22 cellular contexts compared by ENCODE assay signal in genomic region chr5:98319299-98320011, GRCh38.
DNase-seq lines count a peak whose midpoint lies in the region; ATAC-seq, FAIRE-seq and TF ChIP-seq lines count a peak whose summit lies in the region.
"Had no signal": no experiment of that assay in that cellular context is flagged by ENCODE, and none has a peak within 500 bp of the region (broad histone marks: within the 10 kb centered on the region; RNA-seq: fewer than 3 reads in every experiment).

No MANE protein-coding gene starts in this region.

- TF ChIP-seq POLR2A in IMR-90 (IDR thresholded peaks at IDR 0.05; ENCODE audit: low read depth, low read length) (no peak), GM12878 (IDR thresholded peaks at IDR 0.05; ENCODE audit: low read depth, low read length) (no peak), gastrocnemius medialis (IDR thresholded peaks at IDR 0.05) (no peak)

- POLR2A ChIA-PET in IMR-90 (lab: Charles Lee; ENCODE audit: unreplicated experiment) (no interaction called here), GM12878 (lab: Charles Lee) (no interaction called here)

- ATAC-seq in GM23338 (no peak), IMR-90 (ENCODE audit: low read depth) (no peak), GM12878 (peak; percentile 71), gastrocnemius medialis (no peak)
- ATAC-seq: K562 had no signal

- H3K23ac ChIP-seq in IMR-90 (ENCODE audit: low read depth, low read length), result no peak overlapping the region

- CTCF ChIA-PET in IMR-90 (lab: Yijun Ruan, JAX), result no interaction called here
- CTCF ChIA-PET in GM12878 (lab: Yijun Ruan, JAX), result interaction anchor here (0.6 to 1.1 kb wide), 3 partner anchors 9 to 36 kb away, joined by 3 to 6 read pairs (median 4); no protein-coding TSS in a partner anchor

- no peaks in the 10 kb centered on the region for H3K36me3 Mint-ChIP-seq in GM23338 (ENCODE audit: low read depth)
- no peaks in the 10 kb centered on the region for H3K36me3 Mint-ChIP-seq in neural progenitor cell
- H3K36me3 Mint-ChIP-seq: CD4-positive, CD25-positive, alpha-beta regulatory T cell; CD8-positive, alpha-beta memory T cell had no signal

- no peak for FAIRE-seq in GM12878 (lab: Jason Lieb, UNC)
- FAIRE-seq: A204.1, GM12891, GM18507, K562 had no signal

- H2AFZ ChIP-seq in GM23338, result peak overlapping the region; percentile 77
- no peak overlapping the region for H2AFZ ChIP-seq in IMR-90 (replicated peaks; ENCODE audit: low read length, poor library complexity)
- no peak overlapping the region for H2AFZ ChIP-seq in GM12878 (ENCODE audit: control insufficient read depth, low read depth, low read length)
- H2AFZ ChIP-seq in neural progenitor cell (replicated peaks), result peak overlapping the region; percentile 31

- H3K4me1 ChIP-seq in GM23338 (ENCODE audit: insufficient read depth) (peaks cover 11% of the 10 kb centered on the region), IMR-90 (ENCODE audit: control insufficient read depth, insufficient read depth, low read length) (peaks cover 1% of the 10 kb centered on the region; the same call in 1 of the 2 replicates), GM12878 (ENCODE audit: control insufficient read depth, insufficient read depth, low read length) (no peaks in the 10 kb centered on the region), neural progenitor cell (no peaks in the 10 kb centered on the region), gastrocnemius medialis (no peaks in the 10 kb centered on the region)
- H3K4me1 ChIP-seq: BE2C had no signal

- WGBS in IMR-90 (ENCODE audit: extremely low coverage in 2 of 2, insufficient read length in 1 of 2), 2 experiments, result no CpG with 5 or more reads among the region's 7 CpGs
- 21% methylated on average over 7 of the region's 7 CpGs for WGBS in GM12878 (ENCODE audit: insufficient coverage, insufficient replicate concordance, low lambda C conversion rate, missing lambda C conversion rate)

- H3K79me2 ChIP-seq in GM23338 (replicated peaks; ENCODE audit: insufficient read depth) (no peaks in the 10 kb centered on the region), GM12878 (ENCODE audit: control insufficient read depth, insufficient read depth, low read length) (no peaks in the 10 kb centered on the region), neural progenitor cell (ENCODE audit: low read depth) (no peaks in the 10 kb centered on the region)

- H3K27me3 ChIP-seq in GM23338 (ENCODE audit: insufficient read depth) (no peaks in the 10 kb centered on the region), IMR-90 (ENCODE audit: control insufficient read depth, insufficient read depth, low read length) (no peaks in the 10 kb centered on the region), GM12878 (replicated peaks in 1 of 2; ENCODE audit: control insufficient read depth in 2 of 2, insufficient read depth in 2 of 2, low read length in 1 of 2) (no peaks in the 10 kb centered on the region), neural progenitor cell (no peaks in the 10 kb centered on the region), gastrocnemius medialis (no peaks in the 10 kb centered on the region)
- H3K27me3 ChIP-seq: BE2C had no signal

- H3F3A ChIP-seq in GM23338 (replicated peaks; ENCODE audit: low read depth) (no peaks in the 10 kb centered on the region), neural progenitor cell (ENCODE audit: low read depth) (no peaks in the 10 kb centered on the region)

- SMC1A ChIA-PET in GM12878 (lab: Charles Lee; ENCODE audit: uncharacterized antibody, unreplicated experiment), result interaction anchor here (0.6 to 1.9 kb wide), 8 partner anchors 9 to 1040 kb away, joined by 3 to 6 read pairs (median 4); no protein-coding TSS in a partner anchor

- dilution Hi-C loops in IMR-90 (cut with HindIII; ENCODE audit: low sequenced_read_pairs, unreplicated experiment), result no loop called here

- no peaks in the 10 kb centered on the region; a peak in 1 of 4 replicates for H3K79me1 ChIP-seq in IMR-90 (ENCODE audit: low read depth in 1 of 2, low read length in 2 of 2)

- H3K9me3 ChIP-seq in IMR-90 (ENCODE audit: control insufficient read depth, insufficient read depth, low read length) (no peaks in the 10 kb centered on the region), GM12878 (replicated peaks; ENCODE audit: control insufficient read depth, insufficient read depth, low read length) (no peaks in the 10 kb centered on the region), neural progenitor cell (ENCODE audit: low read depth) (no peaks in the 10 kb centered on the region), gastrocnemius medialis (no peaks in the 10 kb centered on the region)
- H3K9me3 ChIP-seq: BE2C had no signal

- H3K4me3 ChIP-seq in GM23338 (no peak overlapping the region), IMR-90 (ENCODE audit: insufficient read depth, low read depth, low read length) (no peak overlapping the region), GM12878 (no peak overlapping the region), neural progenitor cell (no peak overlapping the region), gastrocnemius medialis (no peak overlapping the region)
- H3K4me3 ChIP-seq: K562 had no signal

- RAD21 ChIA-PET in GM12878 (lab: Charles Lee; ENCODE audit: unreplicated experiment), result no interaction called here

- peak overlapping the region; percentile 27; the same call in 1 of the 2 replicates for H2BK20ac ChIP-seq in IMR-90 (ENCODE audit: low read depth, low read length)

- H2AK9ac ChIP-seq in IMR-90 (replicated peaks; ENCODE audit: low read depth, low read length, poor library complexity), result no peak overlapping the region

- H4K5ac ChIP-seq in IMR-90 (ENCODE audit: low read depth, low read length), result peak overlapping the region; percentile 86; the same call in 1 of the 2 replicates

- H3K27ac ChIP-seq in GM23338 (ENCODE audit: low read depth) (no peak overlapping the region), IMR-90 (ENCODE audit: insufficient read depth, low read length) (no peak overlapping the region), GM12878 (ENCODE audit: control insufficient read depth, insufficient read depth) (no peak overlapping the region), neural progenitor cell (no peak overlapping the region), gastrocnemius medialis (no peak overlapping the region)
- H3K27ac ChIP-seq: HL-60 had no signal

- no peak overlapping the region for H2BK5ac ChIP-seq in IMR-90 (ENCODE audit: low read depth, low read length, poor library complexity, severe bottlenecking)

- H3K9me2 ChIP-seq in GM23338 (ENCODE audit: insufficient read depth), result no peaks in the 10 kb centered on the region

- H3K9ac ChIP-seq in IMR-90 (ENCODE audit: low read depth, low read length) (no peak overlapping the region), GM12878 (ENCODE audit: control insufficient read depth, insufficient read depth, low read length) (no peak overlapping the region), neural progenitor cell (no peak overlapping the region)

- H3K18ac ChIP-seq in IMR-90 (ENCODE audit: low read depth, low read length), result peak overlapping the region; percentile 62; the same call in 1 of the 2 replicates

- in situ Hi-C loops in IMR-90 (cut with MboI; ENCODE audit: low sequenced_read_pairs), result no loop called here
- in situ Hi-C loops in GM12878 (cut with MboI), result no loop called here
- in situ Hi-C loops in gastrocnemius medialis (cut with MboI; ENCODE audit: low sequenced_read_pairs in 4 of 4), result no loop called here

- no peaks in the 10 kb centered on the region for H3K36me3 ChIP-seq in GM23338 (ENCODE audit: insufficient read depth)
- H3K36me3 ChIP-seq in IMR-90 (ENCODE audit: control insufficient read depth, insufficient read depth, low read length), result no peaks in the 10 kb centered on the region
- no peaks in the 10 kb centered on the region for H3K36me3 ChIP-seq in GM12878 (ENCODE audit: control insufficient read depth in 2 of 2, insufficient read depth in 2 of 2, low read length in 1 of 2)
- no peaks in the 10 kb centered on the region for H3K36me3 ChIP-seq in neural progenitor cell
- H3K36me3 ChIP-seq in gastrocnemius medialis, result no peaks in the 10 kb centered on the region
- H3K36me3 ChIP-seq: BE2C had no signal

- H3K9me1 ChIP-seq in IMR-90 (ENCODE audit: insufficient read depth, low read length), result no peaks in the 10 kb centered on the region

- H4K91ac ChIP-seq in IMR-90 (ENCODE audit: insufficient read depth, low read depth, low read length), result no peak overlapping the region; the same call in 1 of the 2 replicates

- DNase-seq in GM23338 (ENCODE audit: low spot score) (peak; percentile 1), IMR-90 (no peak), GM12878 (ENCODE audit: low read depth, low spot score) (no peak), neural progenitor cell (ENCODE audit: low spot score) (no peak), NCI-H2081 (lab: John Stamatoyannopoulos, UW) (no peak), gastrocnemius medialis (no peak)
- no peak for DNase-seq in stimulated activated CD4-positive, alpha-beta T cell treated with anti-CD3 and anti-CD28 coated beads, Interleukin-4, amount 100 ng/mL, for 4 hours
- DNase-seq: ACHN; BE2C; CD4-positive, CD25-positive, alpha-beta regulatory T cell; CD8-positive, alpha-beta memory T cell; COR-L47; DMS 273 treated with DMSO at 0.1 percent for 48 hours; DMS53; DND-41; EL; HCEC 1CT had no signal

- H3K9me3 Mint-ChIP-seq in GM23338, result no peaks in the 10 kb centered on the region
- no peaks in the 10 kb centered on the region for H3K9me3 Mint-ChIP-seq in neural progenitor cell

- peak overlapping the region; percentile 44 for H3K4me2 ChIP-seq in GM23338
- H3K4me2 ChIP-seq in IMR-90 (ENCODE audit: low read depth, low read length), result no peak overlapping the region
- H3K4me2 ChIP-seq in GM12878 (ENCODE audit: control insufficient read depth, insufficient read depth), result no peak overlapping the region
- no peak overlapping the region for H3K4me2 ChIP-seq in neural progenitor cell

- H2BK120ac ChIP-seq in IMR-90 (ENCODE audit: low read depth, low read length), result peak overlapping the region; percentile 77; the same call in 1 of the 2 replicates

- peaks cover 16% of the 10 kb centered on the region for H3K4me1 Mint-ChIP-seq in GM23338
- H3K4me1 Mint-ChIP-seq in neural progenitor cell, result no peaks in the 10 kb centered on the region
- H3K4me1 Mint-ChIP-seq: CD4-positive, CD25-positive, alpha-beta regulatory T cell; CD8-positive, alpha-beta memory T cell had no signal

- H3K14ac ChIP-seq in IMR-90 (replicated peaks; ENCODE audit: low read depth, low read length), result 0 out of 2 replicates have a peak overlapping the region, but pooled peaks have one; percentile 1

- no peak for TF ChIP-seq EP300 in GM12878 (IDR thresholded peaks at IDR 0.05; ENCODE audit: borderline replicate concordance in 1 of 2, control insufficient read depth in 1 of 2, low read depth in 2 of 2, low read length in 2 of 2)

- intact Hi-C loops in IMR-90 (cut with micrococcal nuclease) (no loop called here), GM12878 (cut with micrococcal nuclease; ENCODE audit: unreplicated experiment) (no loop called here), gastrocnemius medialis (cut with DNase I; ENCODE audit: low total_unique reads) (no loop called here)

- 0 out of 2 replicates have a peak overlapping the region, but pooled peaks have one; percentile 43 for H2AK5ac ChIP-seq in IMR-90 (ENCODE audit: low read depth, low read length)

- no peak overlapping the region for H3K56ac ChIP-seq in IMR-90 (ENCODE audit: extremely low read depth, insufficient read depth, low read length)

- H3K4ac ChIP-seq in IMR-90 (ENCODE audit: low read depth, low read length), result no peak overlapping the region; the same call in 1 of the 2 replicates

- H2BK15ac ChIP-seq in IMR-90 (ENCODE audit: low read depth, low read length), result peak overlapping the region; percentile 64; the same call in 1 of the 3 replicates

- no peaks in the 10 kb centered on the region for H3K27me3 Mint-ChIP-seq in GM23338 (ENCODE audit: insufficient read depth, low read depth, poor library complexity)
- H3K27me3 Mint-ChIP-seq in neural progenitor cell (ENCODE audit: insufficient read depth, low read depth), result no peaks in the 10 kb centered on the region
- H3K27me3 Mint-ChIP-seq: CD4-positive, CD25-positive, alpha-beta regulatory T cell; CD8-positive, alpha-beta memory T cell had no signal

- H4K8ac ChIP-seq in IMR-90 (ENCODE audit: low read depth in 2 of 2, low read length in 2 of 2), result peak overlapping the region in 1 of 2 experiments; percentile 60; a peak in 2 of 4 replicates

- H3K4me3 Mint-ChIP-seq in GM23338 (no peak overlapping the region), neural progenitor cell (no peak overlapping the region)
- H3K4me3 Mint-ChIP-seq: CD4-positive, CD25-positive, alpha-beta regulatory T cell; CD8-positive, alpha-beta memory T cell had no signal

- H3K27ac Mint-ChIP-seq in GM23338 (no peak overlapping the region), neural progenitor cell (no peak overlapping the region)
- H3K27ac Mint-ChIP-seq: CD4-positive, CD25-positive, alpha-beta regulatory T cell; CD8-positive, alpha-beta memory T cell had no signal

- BruUV-seq in IMR-90 (replicated peaks; lab: Mats Ljungman, UMichigan), result no TSS peak
- BruUV-seq in GM12878 (replicated peaks; lab: Mats Ljungman, UMichigan), result no TSS peak

- TF ChIP-seq CTCF in GM23338 (conservative IDR thresholded peaks at IDR 0.05; ENCODE audit: low read depth in 2 of 2) (no peak), IMR-90 (conservative IDR thresholded peaks at IDR 0.05; ENCODE audit: low read depth, low read length) (no peak), GM12878 (IDR thresholded peaks at IDR 0.05 in 2 of 3, conservative IDR thresholded peaks at IDR 0.05 in 1 of 3; ENCODE audit: control insufficient read depth in 2 of 3, extremely low read depth in 1 of 3, insufficient read depth in 1 of 3, low read depth in 3 of 3, low read length in 3 of 3) (no peak), neural progenitor cell (IDR thresholded peaks at IDR 0.05) (no peak), gastrocnemius medialis (IDR thresholded peaks at IDR 0.05 in 4 of 5, conservative IDR thresholded peaks at IDR 0.05 in 1 of 5) (no peak)

- H4K20me1 ChIP-seq in GM23338 (replicated peaks; ENCODE audit: insufficient read depth) (no peaks in the 10 kb centered on the region), IMR-90 (ENCODE audit: insufficient read depth, low read length) (no peaks in the 10 kb centered on the region), GM12878 (ENCODE audit: control insufficient read depth, insufficient read depth) (no peaks in the 10 kb centered on the region), neural progenitor cell (ENCODE audit: low read depth) (no peaks in the 10 kb centered on the region)

- TF ChIP-seq RAD21 in IMR-90 (IDR thresholded peaks at IDR 0.05; ENCODE audit: low read length), result no peak
- no peak for TF ChIP-seq RAD21 in GM12878 (IDR thresholded peaks at IDR 0.05; ENCODE audit: insufficient read depth, low read depth, low read length)

Comparison
In these comparisons a context has a peak if more than half of its experiments do, and no peak if none do; other contexts are left out.
1. H2AFZ ChIP-seq: peak in GM23338 (single experiment) and neural progenitor cell (single experiment); none in IMR-90 (single experiment) and GM12878 (single experiment).